ENCODE assay signal across 9 cellular contexts in the genomic region with DNA sequence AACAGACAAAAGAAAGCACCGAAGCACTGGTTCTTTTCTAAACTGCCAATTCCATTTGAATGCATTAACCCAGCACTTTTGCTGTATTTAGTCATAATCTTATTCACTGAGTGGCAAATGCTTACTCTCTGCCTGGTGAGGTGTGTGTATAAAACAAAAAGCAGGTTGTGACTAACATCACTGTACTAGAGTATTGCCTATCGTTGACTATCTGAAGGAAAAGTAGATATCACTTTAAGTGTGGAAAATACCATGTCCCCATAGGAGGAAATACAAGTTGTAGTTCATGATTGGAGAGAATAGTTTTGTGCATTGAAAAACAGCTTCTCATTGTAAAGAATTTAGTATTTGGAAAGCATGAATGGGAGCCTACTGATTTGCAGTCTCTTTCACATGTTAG. TPM values are rescaled to one million over a fixed set of nuclear protein-coding genes. Genes with fewer than 3 reads are reported as not detected.
A peak's percentile ranks its signal among the peaks of the same experiment; 100 is the strongest.
DNase-seq lines count a peak whose midpoint lies in the region; ATAC-seq, FAIRE-seq and TF ChIP-seq lines count a peak whose summit lies in the region.
"Had no signal": no experiment of that assay in that cellular context is flagged by ENCODE, and none has a peak within 500 bp of the region (broad histone marks: within the 10 kb centered on the region; RNA-seq: fewer than 3 reads in every experiment).

No MANE protein-coding gene starts in this region.

- H3K4me1 ChIP-seq in SK-N-SH (ENCODE audit: control insufficient read depth in 1 of 2, insufficient read depth in 2 of 2, low read depth in 1 of 2, low read length in 1 of 2), result peaks cover 7 to 10% of the 10 kb centered on the region in 2 experiments; a peak in 3 of 4 replicates
- H3K4me1 ChIP-seq in mesodermal cell (ENCODE audit: control insufficient read depth, insufficient read depth, low read length, poor library complexity, severe bottlenecking), result peaks cover 19% of the 10 kb centered on the region

- H3K9me3 Mint-ChIP-seq in type B pancreatic cell, result no peaks in the 10 kb centered on the region

- no peaks in the 10 kb centered on the region for H3F3A ChIP-seq in SK-N-SH (replicated peaks; ENCODE audit: insufficient read depth)

- no peak for TF ChIP-seq EP300 in SK-N-SH (IDR thresholded peaks at IDR 0.05; ENCODE audit: borderline replicate concordance in 1 of 2, low read depth in 1 of 2, low read length in 1 of 2)

- no peak for ATAC-seq in SK-N-SH treated with all-trans-retinoic acid at 6 μM for 48 hours

- peaks cover 10% of the 10 kb centered on the region for H3K36me3 Mint-ChIP-seq in type B pancreatic cell

- peak overlapping the region; percentile 29; the same call in 1 of the 2 replicates for H3K9ac ChIP-seq in SK-N-SH

- H3K4me2 ChIP-seq in SK-N-SH, result peak overlapping the region; percentile 86

- no peak for TF ChIP-seq RAD21 in SK-N-SH (IDR thresholded peaks at IDR 0.05; ENCODE audit: low read length)

- POLR2A ChIA-PET in SK-N-SH (lab: Yijun Ruan, JAX), result no interaction called here

- no peaks in the 10 kb centered on the region for H3K27me3 ChIP-seq in SK-N-SH (ENCODE audit: insufficient read depth)

- H3K4me3 ChIP-seq in SK-N-SH (ENCODE audit: low read depth in 2 of 2, low read length in 1 of 2), result peak overlapping the region in 1 of 2 experiments; percentile 32; a peak in 1 of 4 replicates
- peak overlapping the region; percentile 87 for H3K4me3 ChIP-seq in choroid plexus epithelial cell (ENCODE audit: low read depth, low read length)
- H3K4me3 ChIP-seq in mesodermal cell (ENCODE audit: extremely low read depth, insufficient read depth, low read length, poor library complexity, severe bottlenecking), result peak overlapping the region; percentile 15

- CTCF ChIA-PET in SK-N-SH (lab: Yijun Ruan, JAX), result no interaction called here

- no peaks in the 10 kb centered on the region for H3K9me2 ChIP-seq in SK-N-SH

- H3K36me3 ChIP-seq in SK-N-SH (replicated peaks in 1 of 2; ENCODE audit: control insufficient read depth in 1 of 2, insufficient read depth in 2 of 2, low read length in 1 of 2) (peaks cover 14 to 35% of the 10 kb centered on the region in 2 experiments), mesodermal cell (ENCODE audit: control insufficient read depth, insufficient read depth, low read length) (peaks cover 14% of the 10 kb centered on the region)

- no peaks in the 10 kb centered on the region for H3K27me3 Mint-ChIP-seq in type B pancreatic cell
- H3K27me3 Mint-ChIP-seq: activated naive CD8-positive, alpha-beta T cell had no signal

- H3K27ac Mint-ChIP-seq in type B pancreatic cell, result peak overlapping the region; percentile 75
- H3K27ac Mint-ChIP-seq: activated naive CD8-positive, alpha-beta T cell had no signal

- H3K79me2 ChIP-seq in SK-N-SH (ENCODE audit: insufficient read depth), result peaks cover 77% of the 10 kb centered on the region

- TF ChIP-seq CTCF in SK-N-SH (IDR thresholded peaks at IDR 0.05), result no peak
- TF ChIP-seq CTCF in choroid plexus epithelial cell (conservative IDR thresholded peaks at IDR 0.05; ENCODE audit: low read depth, low read length), result no peak
- no peak for TF ChIP-seq CTCF in type B pancreatic cell (conservative IDR thresholded peaks at IDR 0.05)

- peaks cover 46% of the 10 kb centered on the region for H3K4me1 Mint-ChIP-seq in type B pancreatic cell (ENCODE audit: unreplicated experiment)

- H4K20me1 ChIP-seq in SK-N-SH (ENCODE audit: insufficient read depth), result peaks cover 30% of the 10 kb centered on the region

- H3K4me3 Mint-ChIP-seq in type B pancreatic cell, result peak overlapping the region; percentile 82

- no peaks in the 10 kb centered on the region for H3K9me3 ChIP-seq in SK-N-SH
- H3K9me3 ChIP-seq in mesodermal cell (ENCODE audit: control insufficient read depth, low read length), result no peaks in the 10 kb centered on the region

- no peak overlapping the region for H2AFZ ChIP-seq in SK-N-SH (ENCODE audit: low read depth)

- peak overlapping the region in 1 of 2 experiments; percentile 5; a peak in 1 of 4 replicates for H3K27ac ChIP-seq in SK-N-SH (ENCODE audit: low read depth in 2 of 2, low read length in 1 of 2)
- no peak overlapping the region for H3K27ac ChIP-seq in mesodermal cell (ENCODE audit: low read depth, low read length, severe bottlenecking)

- FAIRE-seq in HTR-8/SVneo (lab: Jason Lieb, UNC), result no peak

- WGBS in SK-N-SH (ENCODE audit: low lambda C conversion rate), result 66% methylated on average over 2 of the region's 2 CpGs
- 100% methylated on average over 1 of the region's 2 CpGs; no CpG with 5 or more reads in 1 of the 2 experiments for WGBS in mesodermal cell (ENCODE audit: insufficient coverage in 2 of 2), 2 experiments

- DNase-seq in SK-N-SH (no peak), choroid plexus epithelial cell (ENCODE audit: low read depth) (no peak), type B pancreatic cell (ENCODE audit: extremely low spot score, unreplicated experiment) (no peak), HTR-8/SVneo (ENCODE audit: insufficient read length, low spot score) (no peak), NCI-H748 (lab: John Stamatoyannopoulos, UW; ENCODE audit: unreplicated experiment) (no peak), SIG-M5 (lab: John Stamatoyannopoulos, UW) (no peak)

TF ChIP-seq in SK-N-SH, 30 proteins besides CTCF, POLR2A, EP300 and RAD21 (continues in another document):
- TF ChIP-seq TAF1 (IDR thresholded peaks at IDR 0.05; ENCODE audit: borderline replicate concordance, low read depth, low read length) (no peak), EZH2phosphoT487 (IDR thresholded peaks at IDR 0.05; ENCODE audit: borderline replicate concordance, low read depth) (no peak), ZBTB33 (IDR thresholded peaks at IDR 0.05; ENCODE audit: borderline replicate concordance, low read depth) (no peak), GATA2 (CRISPR knock-in tag; IDR thresholded peaks at IDR 0.05) (no peak), ELF1 (IDR thresholded peaks at IDR 0.05) (no peak), FOXM1 (IDR thresholded peaks at IDR 0.05; ENCODE audit: low read depth) (no peak)
- TF ChIP-seq, protein P1, sequence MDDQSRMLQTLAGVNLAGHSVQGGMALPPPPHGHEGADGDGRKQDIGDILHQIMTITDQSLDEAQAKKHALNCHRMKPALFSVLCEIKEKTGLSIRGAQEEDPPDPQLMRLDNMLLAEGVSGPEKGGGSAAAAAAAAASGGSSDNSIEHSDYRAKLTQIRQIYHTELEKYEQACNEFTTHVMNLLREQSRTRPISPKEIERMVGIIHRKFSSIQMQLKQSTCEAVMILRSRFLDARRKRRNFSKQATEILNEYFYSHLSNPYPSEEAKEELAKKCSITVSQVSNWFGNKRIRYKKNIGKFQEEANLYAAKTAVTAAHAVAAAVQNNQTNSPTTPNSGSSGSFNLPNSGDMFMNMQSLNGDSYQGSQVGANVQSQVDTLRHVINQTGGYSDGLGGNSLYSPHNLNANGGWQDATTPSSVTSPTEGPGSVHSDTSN (IDR thresholded peaks at IDR 0.05), result no peak

TF ChIP-seq in SK-N-SH treated with all-trans-retinoic acid at 6 μM for 48 hours, 23 proteins besides CTCF, POLR2A, EP300 and RAD21:
- TF ChIP-seq TOX (CRISPR knock-in tag; IDR thresholded peaks at IDR 0.05; ENCODE audit: borderline replicate concordance), result no peak
- no peak for TF ChIP-seq ESRRG (CRISPR knock-in tag; IDR thresholded peaks at IDR 0.05)
- no peak for TF ChIP-seq PPARA (CRISPR knock-in tag; IDR thresholded peaks at IDR 0.05; ENCODE audit: borderline replicate concordance)
- TF ChIP-seq, protein P2, sequence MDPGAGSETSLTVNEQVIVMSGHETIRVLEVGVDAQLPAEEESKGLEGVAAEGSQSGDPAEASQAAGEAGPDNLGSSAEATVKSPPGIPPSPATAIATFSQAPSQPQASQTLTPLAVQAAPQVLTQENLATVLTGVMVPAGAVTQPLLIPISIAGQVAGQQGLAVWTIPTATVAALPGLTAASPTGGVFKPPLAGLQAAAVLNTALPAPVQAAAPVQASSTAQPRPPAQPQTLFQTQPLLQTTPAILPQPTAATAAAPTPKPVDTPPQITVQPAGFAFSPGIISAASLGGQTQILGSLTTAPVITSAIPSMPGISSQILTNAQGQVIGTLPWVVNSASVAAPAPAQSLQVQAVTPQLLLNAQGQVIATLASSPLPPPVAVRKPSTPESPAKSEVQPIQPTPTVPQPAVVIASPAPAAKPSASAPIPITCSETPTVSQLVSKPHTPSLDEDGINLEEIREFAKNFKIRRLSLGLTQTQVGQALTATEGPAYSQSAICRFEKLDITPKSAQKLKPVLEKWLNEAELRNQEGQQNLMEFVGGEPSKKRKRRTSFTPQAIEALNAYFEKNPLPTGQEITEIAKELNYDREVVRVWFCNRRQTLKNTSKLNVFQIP (CRISPR knock-in tag; IDR thresholded peaks at IDR 0.05; ENCODE audit: borderline replicate concordance, low read depth), result no peak
- TF ChIP-seq, protein P3, sequence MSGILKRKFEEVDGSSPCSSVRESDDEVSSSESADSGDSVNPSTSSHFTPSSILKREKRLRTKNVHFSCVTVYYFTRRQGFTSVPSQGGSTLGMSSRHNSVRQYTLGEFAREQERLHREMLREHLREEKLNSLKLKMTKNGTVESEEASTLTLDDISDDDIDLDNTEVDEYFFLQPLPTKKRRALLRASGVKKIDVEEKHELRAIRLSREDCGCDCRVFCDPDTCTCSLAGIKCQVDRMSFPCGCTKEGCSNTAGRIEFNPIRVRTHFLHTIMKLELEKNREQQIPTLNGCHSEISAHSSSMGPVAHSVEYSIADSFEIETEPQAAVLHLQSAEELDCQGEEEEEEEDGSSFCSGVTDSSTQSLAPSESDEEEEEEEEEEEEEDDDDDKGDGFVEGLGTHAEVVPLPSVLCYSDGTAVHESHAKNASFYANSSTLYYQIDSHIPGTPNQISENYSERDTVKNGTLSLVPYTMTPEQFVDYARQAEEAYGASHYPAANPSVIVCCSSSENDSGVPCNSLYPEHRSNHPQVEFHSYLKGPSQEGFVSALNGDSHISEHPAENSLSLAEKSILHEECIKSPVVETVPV (CRISPR knock-in tag; IDR thresholded peaks at IDR 0.05), result no peak
- no peak for TF ChIP-seq CREB5 (CRISPR knock-in tag; IDR thresholded peaks at IDR 0.05; ENCODE audit: low read depth)
- no peak for TF ChIP-seq ZNF8 (CRISPR knock-in tag; IDR thresholded peaks at IDR 0.05)

RNA-seq across cellular contexts. Expression of gene PDLIM5, which starts 2.7 kb away (rescaled TPM):
- 36.7 and 39.2 TPM in 2 replicates for polyA plus RNA-seq in SK-N-SH (2012; rRNA removed)
- polyA plus RNA-seq in SK-N-SH (2012; cell fraction: cytosol; rRNA removed), result 24.7 and 31.6 TPM in 2 replicates
- polyA plus RNA-seq in SK-N-SH (2012; cell fraction: nucleus; rRNA removed), result 31.7 and 51.1 TPM in 2 replicates
- polyA plus RNA-seq in mesodermal cell (2013, experiment 1 of 2), result 78.1 TPM
- 64.1 TPM for polyA plus RNA-seq in mesodermal cell (2013, experiment 2 of 2)
- total RNA-seq in type B pancreatic cell (ENCODE audit: low replicate concordance), result 76.7 and 118 TPM in 2 replicates
